8 cellular contexts compared by ENCODE assay signal in the genomic region with DNA sequence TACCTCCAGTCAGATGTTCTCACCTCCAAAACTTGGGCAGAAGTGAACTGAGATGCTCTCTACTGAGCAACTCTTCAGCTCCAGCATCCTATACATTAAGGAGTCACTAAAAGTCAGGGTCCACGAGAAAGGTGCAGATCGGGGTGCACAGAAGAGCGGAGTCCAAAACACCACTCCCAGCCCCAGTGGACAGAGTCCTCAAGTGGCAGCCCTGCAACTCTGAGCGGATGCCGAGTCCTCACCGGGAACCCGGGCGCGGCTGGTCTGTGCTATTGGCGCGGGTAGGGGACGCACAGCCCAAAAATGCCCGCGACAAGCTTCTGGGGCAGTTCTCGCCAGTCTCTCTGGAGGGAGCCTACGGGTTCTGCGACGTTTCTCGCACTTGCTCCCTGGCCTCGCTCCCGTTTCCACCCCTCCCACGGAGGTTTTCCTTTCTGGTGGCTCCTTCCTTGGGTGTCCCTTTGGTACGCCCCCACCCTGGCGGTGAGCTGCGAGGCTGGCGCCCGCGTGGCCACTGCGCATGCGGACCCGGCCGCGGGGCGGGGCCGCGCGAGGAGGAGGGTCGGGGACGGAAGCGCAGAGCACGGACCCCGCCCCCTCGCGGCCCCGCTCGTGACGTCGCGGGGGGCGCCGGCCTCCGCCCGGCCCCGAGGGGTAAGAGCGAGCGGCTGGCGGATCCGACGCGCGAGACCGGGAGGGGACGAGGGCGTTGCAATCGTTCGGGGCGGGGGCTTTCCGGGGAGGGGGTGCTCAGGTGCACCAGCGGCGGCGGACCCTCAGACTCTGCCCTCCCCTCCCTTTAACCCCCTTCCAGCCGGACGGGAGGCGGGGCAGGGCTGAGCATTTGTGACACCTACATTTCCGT. TPM values are rescaled to one million over a fixed set of nuclear protein-coding genes. Genes with fewer than 3 reads are reported as not detected.
A peak's percentile ranks its signal among the peaks of the same experiment; 100 is the strongest.
DNase-seq lines count a peak whose midpoint lies in the region; ATAC-seq, FAIRE-seq and TF ChIP-seq lines count a peak whose summit lies in the region.

Gene TMEM219 (plus strand): TSS at position 601 of the 865 bp plus-strand sequence. CDS start 1,065 bp downstream, outside the sequence.

- TF ChIP-seq CTCF in D721Med (IDR thresholded peaks at IDR 0.05; ENCODE audit: insufficient read depth, missing control alignments) = no peak

- H3K9me3 ChIP-seq in muscle layer of duodenum (ENCODE audit: control insufficient read depth in 1 of 2, low read length in 2 of 2) = no peaks in the 10 kb centered on the region

- peaks cover 1% of the 10 kb centered on the region for H3K36me3 Mint-ChIP-seq in IgD-negative memory B cell
- peaks cover 9% of the 10 kb centered on the region for H3K36me3 Mint-ChIP-seq in activated T-cell treated with anti-CD3 and anti-CD28 coated beads, Interleukin-2, amount 50 U/mL, for 24 hours (ENCODE audit: low read depth)

- H3K36me3 ChIP-seq in muscle layer of duodenum (ENCODE audit: control insufficient read depth in 1 of 2, insufficient read depth in 2 of 2, low read length in 2 of 2) = peaks cover 4 to 6% of the 10 kb centered on the region in 2 donors

- peak within 1 kb of the TSS; percentile 95 for H3K27ac ChIP-seq in muscle layer of duodenum (ENCODE audit: low read length)

- H3K4me3 ChIP-seq in muscle layer of duodenum (ENCODE audit: low read depth in 1 of 2, low read length in 2 of 2) = peak within 1 kb of the TSS; percentile 77 to 97

- H3K9me3 Mint-ChIP-seq in IgD-negative memory B cell = no peaks in the 10 kb centered on the region
- H3K9me3 Mint-ChIP-seq in activated T-cell treated with anti-CD3 and anti-CD28 coated beads, Interleukin-2, amount 50 U/mL, for 24 hours = no peaks in the 10 kb centered on the region

- peaks cover 11 to 14% (median 12%) of the 10 kb centered on the region in 3 donors for H3K4me1 Mint-ChIP-seq in IgD-negative memory B cell
- H3K4me1 Mint-ChIP-seq in activated T-cell treated with anti-CD3 and anti-CD28 coated beads, Interleukin-2, amount 50 U/mL, for 24 hours (ENCODE audit: low read depth) = peaks cover 26% of the 10 kb centered on the region

- peaks cover 7 to 12% of the 10 kb centered on the region in 2 donors for H3K4me1 ChIP-seq in muscle layer of duodenum (ENCODE audit: control insufficient read depth in 1 of 2, insufficient read depth in 2 of 2, low read length in 2 of 2)

- H3K27me3 ChIP-seq in muscle layer of duodenum (ENCODE audit: low read depth, low read length) = no peaks in the 10 kb centered on the region

- peaks cover 1% of the 10 kb centered on the region for H3K27me3 Mint-ChIP-seq in IgD-negative memory B cell
- no peaks in the 10 kb centered on the region for H3K27me3 Mint-ChIP-seq in activated T-cell treated with anti-CD3 and anti-CD28 coated beads, Interleukin-2, amount 50 U/mL, for 24 hours

- FAIRE-seq in D721Med (lab: Jason Lieb, UNC) = no peak

- peak within 1 kb of the TSS; percentile 89 to 99 (median 96) for H3K4me3 Mint-ChIP-seq in IgD-negative memory B cell
- H3K4me3 Mint-ChIP-seq in activated T-cell treated with anti-CD3 and anti-CD28 coated beads, Interleukin-2, amount 50 U/mL, for 24 hours = peak within 1 kb of the TSS; percentile 82

- peak; percentile 87 for DNase-seq in D721Med (ENCODE audit: insufficient read length, low spot score)
- peak; percentile 98 for DNase-seq in activated T-cell treated with anti-CD3 and anti-CD28 coated beads, Interleukin-2, amount 50 U/mL, for 24 hours
- peak; percentile 75 to 90 for DNase-seq in stimulated activated CD8-positive, alpha-beta memory T cell treated with anti-CD3 and anti-CD28 coated beads, Interleukin-7, amount 100 ng/mL, for 4 hours (ENCODE audit: low read depth in 2 of 2)

- ATAC-seq in GM21526 (IDR thresholded peaks at IDR 0.05; ENCODE audit: low FRiP score, unreplicated experiment) (peak; percentile 79), esophagus mucosa (peak; percentile 98)

- peak within 1 kb of the TSS; percentile 90 to 99 (median 93) for H3K27ac Mint-ChIP-seq in IgD-negative memory B cell
- H3K27ac Mint-ChIP-seq in activated T-cell treated with anti-CD3 and anti-CD28 coated beads, Interleukin-2, amount 50 U/mL, for 24 hours = peak within 1 kb of the TSS; percentile 93

TF ChIP-seq in PFSK-1, 5 proteins besides CTCF, POLR2A, EP300 and RAD21:
- TF ChIP-seq FOXP2 (optimal IDR thresholded peaks at IDR 0.05; ENCODE audit: borderline replicate concordance, extremely low read depth, extremely low read length, insufficient read depth) (peak; percentile 12), TAF1 (IDR thresholded peaks at IDR 0.05; ENCODE audit: borderline replicate concordance, insufficient read depth, low read length) (no peak), POLR2AphosphoS5 (IDR thresholded peaks at IDR 0.05; ENCODE audit: low read depth, low read length) (peak; percentile 80), SIN3A (IDR thresholded peaks at IDR 0.05; ENCODE audit: borderline replicate concordance, insufficient read depth, low read length) (no peak)
- TF ChIP-seq, protein P1, sequence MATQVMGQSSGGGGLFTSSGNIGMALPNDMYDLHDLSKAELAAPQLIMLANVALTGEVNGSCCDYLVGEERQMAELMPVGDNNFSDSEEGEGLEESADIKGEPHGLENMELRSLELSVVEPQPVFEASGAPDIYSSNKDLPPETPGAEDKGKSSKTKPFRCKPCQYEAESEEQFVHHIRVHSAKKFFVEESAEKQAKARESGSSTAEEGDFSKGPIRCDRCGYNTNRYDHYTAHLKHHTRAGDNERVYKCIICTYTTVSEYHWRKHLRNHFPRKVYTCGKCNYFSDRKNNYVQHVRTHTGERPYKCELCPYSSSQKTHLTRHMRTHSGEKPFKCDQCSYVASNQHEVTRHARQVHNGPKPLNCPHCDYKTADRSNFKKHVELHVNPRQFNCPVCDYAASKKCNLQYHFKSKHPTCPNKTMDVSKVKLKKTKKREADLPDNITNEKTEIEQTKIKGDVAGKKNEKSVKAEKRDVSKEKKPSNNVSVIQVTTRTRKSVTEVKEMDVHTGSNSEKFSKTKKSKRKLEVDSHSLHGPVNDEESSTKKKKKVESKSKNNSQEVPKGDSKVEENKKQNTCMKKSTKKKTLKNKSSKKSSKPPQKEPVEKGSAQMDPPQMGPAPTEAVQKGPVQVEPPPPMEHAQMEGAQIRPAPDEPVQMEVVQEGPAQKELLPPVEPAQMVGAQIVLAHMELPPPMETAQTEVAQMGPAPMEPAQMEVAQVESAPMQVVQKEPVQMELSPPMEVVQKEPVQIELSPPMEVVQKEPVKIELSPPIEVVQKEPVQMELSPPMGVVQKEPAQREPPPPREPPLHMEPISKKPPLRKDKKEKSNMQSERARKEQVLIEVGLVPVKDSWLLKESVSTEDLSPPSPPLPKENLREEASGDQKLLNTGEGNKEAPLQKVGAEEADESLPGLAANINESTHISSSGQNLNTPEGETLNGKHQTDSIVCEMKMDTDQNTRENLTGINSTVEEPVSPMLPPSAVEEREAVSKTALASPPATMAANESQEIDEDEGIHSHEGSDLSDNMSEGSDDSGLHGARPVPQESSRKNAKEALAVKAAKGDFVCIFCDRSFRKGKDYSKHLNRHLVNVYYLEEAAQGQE (IDR thresholded peaks at IDR 0.05; ENCODE audit: insufficient read depth in 1 of 2, low read depth in 2 of 2, low read length in 2 of 2) = no peak

RNA-seq across cellular contexts. Expression of gene TMEM219, which starts in this region (rescaled TPM):
- polyA plus RNA-seq in IgD-negative memory B cell = 171 TPM
- polyA plus RNA-seq in PFSK-1 (2012; ENCODE audit: insufficient read length, low read depth) = 69.5 TPM
- total RNA-seq in esophagus mucosa = 74.5 TPM

Comparison
In these comparisons a context has a peak if more than half of its experiments do, and no peak if none do; other contexts are left out.
1. Peak in every context shown above with its lines: DNase-seq, ATAC-seq, H3K4me3 ChIP-seq and H3K27ac ChIP-seq.